ENCODE assay signal across 8 cellular contexts in genomic region chr12:56358836-56359532, GRCh38. TPM values are rescaled to one million over a fixed set of nuclear protein-coding genes. Genes with fewer than 3 reads are reported as not detected.
DNase-seq lines count a peak whose midpoint lies in the region; ATAC-seq lines count a peak whose summit lies in the region.

No MANE protein-coding gene starts in this region.

- peaks cover 59% of the 10 kb centered on the region for H3K36me3 Mint-ChIP-seq in stimulated activated effector memory CD8-positive, alpha-beta T cell treated with anti-CD3 and anti-CD28 coated beads, Interleukin-12 subunit alpha, Interleukin-12 subunit beta, amount 100 ng/mL, for 72 hours

- H3K4me3 ChIP-seq in BLaER1 treated with 17β-estradiol and CSF1 and Interleukin-3, amounts not matched to agents 10 nM and 100 nM = peak overlapping the region; percentile 80 to 92 (median 84)
- H3K4me3 ChIP-seq in Karpas-422 (ENCODE audit: low read length) = peak overlapping the region; percentile 94

- no peaks in the 10 kb centered on the region for H3K9me3 ChIP-seq in BLaER1 treated with 17β-estradiol and CSF1 and Interleukin-3, amounts not matched to agents 10 nM and 100 nM (replicated peaks in 1 of 11)
- no peaks in the 10 kb centered on the region for H3K9me3 ChIP-seq in Karpas-422 (ENCODE audit: low read length)

- no peak for ATAC-seq in stimulated activated effector memory CD8-positive, alpha-beta T cell treated with anti-CD3 and anti-CD28 coated beads, Interleukin-12 subunit alpha, Interleukin-12 subunit beta, amount 100 ng/mL, for 72 hours
- no peak for ATAC-seq in HG02973 (IDR thresholded peaks at IDR 0.05; ENCODE audit: unreplicated experiment)

- H3K27ac Mint-ChIP-seq in stimulated activated effector memory CD8-positive, alpha-beta T cell treated with anti-CD3 and anti-CD28 coated beads, Interleukin-12 subunit alpha, Interleukin-12 subunit beta, amount 100 ng/mL, for 72 hours = peak overlapping the region; percentile 90

- no peaks in the 10 kb centered on the region for H3K9me2 ChIP-seq in Karpas-422 (replicated peaks; ENCODE audit: insufficient read depth, low read length)

- peaks cover 22% of the 10 kb centered on the region for H3K79me2 ChIP-seq in Karpas-422 (ENCODE audit: low read length)

- H3K4me2 ChIP-seq in BLaER1 treated with 17β-estradiol and CSF1 and Interleukin-3, amounts not matched to agents 10 nM and 100 nM = peak overlapping the region; percentile 84 to 99 (median 89)
- peak overlapping the region; percentile 100 for H3K4me2 ChIP-seq in Karpas-422 (ENCODE audit: low read depth, low read length, poor library complexity, severe bottlenecking)

- peaks cover 23 to 37% (median 29%) of the 10 kb centered on the region in 10 experiments for H3K4me1 ChIP-seq in BLaER1 treated with 17β-estradiol and CSF1 and Interleukin-3, amounts not matched to agents 10 nM and 100 nM
- H3K4me1 ChIP-seq in Karpas-422 (ENCODE audit: low read length) = peaks cover 19% of the 10 kb centered on the region

- peak overlapping the region; percentile 72 to 87 (median 82); a peak in 21 of 22 replicates for H3K27ac ChIP-seq in BLaER1 treated with 17β-estradiol and CSF1 and Interleukin-3, amounts not matched to agents 10 nM and 100 nM
- peak overlapping the region; percentile 37 for H3K27ac ChIP-seq in Karpas-422 (ENCODE audit: low read length)

- peaks cover 33% of the 10 kb centered on the region for H3K4me1 Mint-ChIP-seq in stimulated activated effector memory CD8-positive, alpha-beta T cell treated with anti-CD3 and anti-CD28 coated beads, Interleukin-12 subunit alpha, Interleukin-12 subunit beta, amount 100 ng/mL, for 72 hours

- in situ Hi-C loops in KBM-7 (cut with MboI; ENCODE audit: low pct_unique_long_range_greater_than_20kb, low sequenced_read_pairs) = no loop called here

- DNase-seq in Karpas-422 (no peak), anterior cingulate cortex (lab: John Stamatoyannopoulos, UW) (peak in 36 of 58 donors; percentile 3 to 83 (median 27)), inferior parietal cortex (ENCODE audit: extremely low spot score) (peak; percentile 63), NCI-H446 treated with DMSO at 0.1 percent for 48 hours (lab: John Stamatoyannopoulos, UW) (no peak), KBM-7 (no peak)
- DNase-seq in stimulated activated effector memory CD8-positive, alpha-beta T cell treated with anti-CD3 and anti-CD28 coated beads, Interleukin-12 subunit alpha, Interleukin-12 subunit beta, amount 100 ng/mL, for 72 hours (ENCODE audit: low spot score in 2 of 2) = no peak

- no peaks in the 10 kb centered on the region for H3K27me3 ChIP-seq in BLaER1 treated with 17β-estradiol and CSF1 and Interleukin-3, amounts not matched to agents 10 nM and 100 nM
- no peaks in the 10 kb centered on the region for H3K27me3 ChIP-seq in Karpas-422 (ENCODE audit: low read length)

- peaks cover 24 to 39% (median 27%) of the 10 kb centered on the region in 11 experiments for H3K36me3 ChIP-seq in BLaER1 treated with 17β-estradiol and CSF1 and Interleukin-3, amounts not matched to agents 10 nM and 100 nM
- peaks cover 15% of the 10 kb centered on the region; the same call in 1 of the 2 replicates for H3K36me3 ChIP-seq in Karpas-422 (ENCODE audit: insufficient read depth, low read length)

- peak overlapping the region; percentile 84 for H3K4me3 Mint-ChIP-seq in stimulated activated effector memory CD8-positive, alpha-beta T cell treated with anti-CD3 and anti-CD28 coated beads, Interleukin-12 subunit alpha, Interleukin-12 subunit beta, amount 100 ng/mL, for 72 hours

- 0 out of 2 replicates have a peak overlapping the region, but pooled peaks have one; percentile 52 for H2AFZ ChIP-seq in Karpas-422 (ENCODE audit: low read length)

- H3K9ac ChIP-seq in BLaER1 treated with 17β-estradiol and CSF1 and Interleukin-3, amounts not matched to agents 10 nM and 100 nM = peak overlapping the region; percentile 85 to 92 (median 87)
- peak overlapping the region; percentile 84 for H3K9ac ChIP-seq in Karpas-422 (ENCODE audit: low read length)

- peaks cover 0 to 43% (median 0%) of the 10 kb centered on the region in 11 experiments; a peak in 2 of 22 replicates for H4K20me1 ChIP-seq in BLaER1 treated with 17β-estradiol and CSF1 and Interleukin-3, amounts not matched to agents 10 nM and 100 nM
- no peaks in the 10 kb centered on the region for H4K20me1 ChIP-seq in Karpas-422 (ENCODE audit: insufficient read depth, low read depth, low read length)

- no peaks in the 10 kb centered on the region for H3K9me3 Mint-ChIP-seq in stimulated activated effector memory CD8-positive, alpha-beta T cell treated with anti-CD3 and anti-CD28 coated beads, Interleukin-12 subunit alpha, Interleukin-12 subunit beta, amount 100 ng/mL, for 72 hours

RNA-seq across cellular contexts. Expression of gene STAT2, which starts 0.9 kb away (rescaled TPM):
- 86.1 and 93.5 TPM in 2 replicates for total RNA-seq in Karpas-422 (2014; rRNA removed; shearing (Covaris generic); ENCODE audit: low replicate concordance)

RNA-seq across cellular contexts. Expression of gene APOF, which starts 3.7 kb away (rescaled TPM):
- total RNA-seq in Karpas-422 (2014; rRNA removed; shearing (Covaris generic); ENCODE audit: low replicate concordance) = not detected in 2 replicates

RNA-seq across cellular contexts. Expression of gene IL23A, which starts 20.3 kb away (rescaled TPM):
- 5.9 and 8.1 TPM in 2 replicates for total RNA-seq in Karpas-422 (2014; rRNA removed; shearing (Covaris generic); ENCODE audit: low replicate concordance)

RNA-seq across cellular contexts. Expression of gene PAN2, which starts 25.2 kb away (rescaled TPM):
- total RNA-seq in Karpas-422 (2014; rRNA removed; shearing (Covaris generic); ENCODE audit: low replicate concordance) = 72.3 and 74.3 TPM in 2 replicates

RNA-seq across cellular contexts. Expression of gene CNPY2, which starts 43.2 kb away (rescaled TPM):
- 85.1 and 107 TPM in 2 replicates for total RNA-seq in Karpas-422 (2014; rRNA removed; shearing (Covaris generic); ENCODE audit: low replicate concordance)

Comparison
In these comparisons a context has a peak if more than half of its experiments do, and no peak if none do; other contexts are left out.
1. DNase-seq: peak in anterior cingulate cortex (36 of 58) and inferior parietal cortex (single experiment); none in Karpas-422 (single experiment), stimulated activated effector memory CD8-positive, alpha-beta T cell treated with anti-CD3 and anti-CD28 coated beads, Interleukin-12 subunit alpha, Interleukin-12 subunit beta, amount 100 ng/mL, for 72 hours (0 of 2), NCI-H446 treated with DMSO at 0.1 percent for 48 hours (single experiment) and KBM-7 (single experiment).